8 cellular contexts compared by ENCODE assay signal in the genomic region with DNA sequence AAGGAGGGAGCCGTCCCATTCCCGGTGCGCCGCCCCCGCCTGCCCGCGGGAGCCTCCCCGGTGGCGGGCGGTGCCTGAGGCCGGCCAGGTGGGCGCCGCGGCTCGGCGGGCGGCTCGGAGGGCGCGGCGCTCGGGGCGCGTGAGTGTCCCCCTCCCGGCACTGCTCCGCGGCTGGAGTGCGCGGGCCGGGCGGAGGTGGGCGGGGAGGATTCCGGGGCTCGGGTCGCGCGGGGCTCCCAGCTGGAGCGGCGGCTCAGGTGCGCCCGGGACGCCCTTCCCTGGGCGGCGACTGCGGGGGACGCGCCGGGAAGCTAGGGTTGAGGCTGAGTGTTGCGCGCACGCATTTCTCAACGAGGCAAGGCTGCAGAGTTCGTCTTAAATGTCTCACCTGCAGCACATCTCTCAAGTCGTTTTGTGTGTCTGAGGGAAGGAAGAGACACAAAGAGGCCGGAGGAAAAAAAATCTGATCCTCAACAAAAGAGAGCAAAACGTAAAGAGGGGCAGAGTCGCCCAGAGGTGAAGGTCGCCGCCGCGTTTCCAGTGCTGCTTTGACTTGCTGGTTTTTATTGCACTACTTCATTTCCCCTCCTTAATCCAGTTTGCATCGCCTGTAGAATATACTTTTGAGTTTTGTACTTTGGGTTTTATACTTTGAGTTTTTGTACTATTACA.
DNase-seq lines count a peak whose midpoint lies in the region; ATAC-seq and TF ChIP-seq lines count a peak whose summit lies in the region.

No MANE protein-coding gene starts in this region.

- POLR2A ChIA-PET in HEK293T (lab: Yijun Ruan, JAX) = no interaction called here

- CTCF ChIA-PET in HEK293T (lab: Yijun Ruan, JAX) = no interaction called here

- peaks cover 10% of the 10 kb centered on the region for H3K4me1 ChIP-seq in skeletal muscle satellite cell (ENCODE audit: control insufficient read depth, insufficient read depth, low read length)

- peaks cover 6% of the 10 kb centered on the region for H3K9me3 Mint-ChIP-seq in activated T-cell treated with anti-CD3 and anti-CD28 coated beads, Interleukin-2, amount 50 U/mL, for 24 hours

- H3K36me3 Mint-ChIP-seq in activated T-cell treated with anti-CD3 and anti-CD28 coated beads, Interleukin-2, amount 50 U/mL, for 24 hours (ENCODE audit: low read depth) = no peaks in the 10 kb centered on the region

- peak overlapping the region; percentile 79 for H3K4me2 ChIP-seq in skeletal muscle satellite cell (ENCODE audit: low read length)

- H3K27me3 ChIP-seq in skeletal muscle satellite cell (ENCODE audit: control insufficient read depth, insufficient read depth, low read length) = peaks cover 54% of the 10 kb centered on the region

- H3K9me3 ChIP-seq in iPS-18c (ENCODE audit: control insufficient read depth, insufficient read depth, low read length) (peaks cover 5% of the 10 kb centered on the region), skeletal muscle satellite cell (replicated peaks; ENCODE audit: low read length) (no peaks in the 10 kb centered on the region)

- H3K4me1 Mint-ChIP-seq in activated T-cell treated with anti-CD3 and anti-CD28 coated beads, Interleukin-2, amount 50 U/mL, for 24 hours (ENCODE audit: low read depth) = peaks cover 14% of the 10 kb centered on the region

- H3K9ac ChIP-seq in skeletal muscle satellite cell (ENCODE audit: low read depth, low read length) = no peak overlapping the region

- H3K27ac Mint-ChIP-seq in activated T-cell treated with anti-CD3 and anti-CD28 coated beads, Interleukin-2, amount 50 U/mL, for 24 hours = no peak overlapping the region

- peaks cover 79% of the 10 kb centered on the region for H3K27me3 Mint-ChIP-seq in activated T-cell treated with anti-CD3 and anti-CD28 coated beads, Interleukin-2, amount 50 U/mL, for 24 hours

- H3K36me3 ChIP-seq in skeletal muscle satellite cell (ENCODE audit: insufficient read depth, low read length) = no peaks in the 10 kb centered on the region

- DNase-seq in HEK293T (ENCODE audit: extremely low spot score) (peak; percentile 17), ACHN (no peak)
- DNase-seq in activated T-cell treated with anti-CD3 and anti-CD28 coated beads, Interleukin-2, amount 50 U/mL, for 24 hours = peak; percentile 30
- no peak for DNase-seq in stimulated activated CD4-positive, alpha-beta T cell treated with anti-CD3 and anti-CD28 coated beads, Interleukin-12 subunit alpha, Interleukin-12 subunit beta, amount 100 ng/mL, for 4 hours

- H3K4me3 Mint-ChIP-seq in activated T-cell treated with anti-CD3 and anti-CD28 coated beads, Interleukin-2, amount 50 U/mL, for 24 hours = peak overlapping the region; percentile 42

- H3K4me3 ChIP-seq in iPS-18c (ENCODE audit: insufficient read depth, low read depth, low read length) = peak overlapping the region; percentile 60
- peak overlapping the region; percentile 58 for H3K4me3 ChIP-seq in skeletal muscle satellite cell (ENCODE audit: low read length)

- no peak for ATAC-seq in GM21786 (IDR thresholded peaks at IDR 0.05; ENCODE audit: unreplicated experiment)
- ATAC-seq in GM21737 (IDR thresholded peaks at IDR 0.05; ENCODE audit: unreplicated experiment) = no peak

- in situ Hi-C loops in ACHN (cut with HindIII; ENCODE audit: low pct_ligation_motif_present, low pct_unique_long_range_greater_than_20kb, low sequenced_read_pairs) = no loop called here

TF ChIP-seq in HEK293T, 16 proteins besides CTCF, POLR2A, EP300 and RAD21:
- TF ChIP-seq BHLHE40 (IDR thresholded peaks at IDR 0.05; ENCODE audit: borderline replicate concordance) (no peak), FOXM1 (IDR thresholded peaks at IDR 0.05; ENCODE audit: borderline replicate concordance) (no peak), CTBP1 (IDR thresholded peaks at IDR 0.05; ENCODE audit: borderline replicate concordance) (no peak), SUZ12 (IDR thresholded peaks at IDR 0.05) (no peak), L3MBTL2 (conservative IDR thresholded peaks at IDR 0.05) (no peak), FOXK2 (IDR thresholded peaks at IDR 0.05) (no peak), NFRKB (IDR thresholded peaks at IDR 0.05) (no peak), TARDBP (IDR thresholded peaks at IDR 0.05) (no peak), FOXA1 (IDR thresholded peaks at IDR 0.05) (no peak)
- TF ChIP-seq, protein P1, sequence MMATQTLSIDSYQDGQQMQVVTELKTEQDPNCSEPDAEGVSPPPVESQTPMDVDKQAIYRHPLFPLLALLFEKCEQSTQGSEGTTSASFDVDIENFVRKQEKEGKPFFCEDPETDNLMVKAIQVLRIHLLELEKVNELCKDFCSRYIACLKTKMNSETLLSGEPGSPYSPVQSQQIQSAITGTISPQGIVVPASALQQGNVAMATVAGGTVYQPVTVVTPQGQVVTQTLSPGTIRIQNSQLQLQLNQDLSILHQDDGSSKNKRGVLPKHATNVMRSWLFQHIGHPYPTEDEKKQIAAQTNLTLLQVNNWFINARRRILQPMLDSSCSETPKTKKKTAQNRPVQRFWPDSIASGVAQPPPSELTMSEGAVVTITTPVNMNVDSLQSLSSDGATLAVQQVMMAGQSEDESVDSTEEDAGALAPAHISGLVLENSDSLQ (IDR thresholded peaks at IDR 0.05) = no peak

Comparison
In these comparisons a context has a peak if more than half of its experiments do, and no peak if none do; other contexts are left out.
1. DNase-seq: peak in HEK293T (single experiment) and activated T-cell treated with anti-CD3 and anti-CD28 coated beads, Interleukin-2, amount 50 U/mL, for 24 hours (single experiment); none in ACHN (single experiment) and stimulated activated CD4-positive, alpha-beta T cell treated with anti-CD3 and anti-CD28 coated beads, Interleukin-12 subunit alpha, Interleukin-12 subunit beta, amount 100 ng/mL, for 4 hours (single experiment).